ENCODE assay signal across 30 cellular contexts in genomic region chr12:132858727-132859266, GRCh38. TPM values are rescaled to one million over a fixed set of nuclear protein-coding genes. Genes with fewer than 3 reads are reported as not detected.
A peak's percentile ranks its signal among the peaks of the same experiment; 100 is the strongest.
DNase-seq lines count a peak whose midpoint lies in the region; ATAC-seq, FAIRE-seq and TF ChIP-seq lines count a peak whose summit lies in the region.
"Had no signal": no experiment of that assay in that cellular context is flagged by ENCODE, and none has a peak within 500 bp of the region (broad histone marks: within the 10 kb centered on the region; RNA-seq: fewer than 3 reads in every experiment).

No MANE protein-coding gene starts in this region.

- in situ Hi-C loops in K562 (cut with MboI) = no loop called here

- no peak for TF ChIP-seq POLR2A in K562 (conservative IDR thresholded peaks at IDR 0.05)

- no peaks in the 10 kb centered on the region for H4K20me1 ChIP-seq in K562 (replicated peaks; ENCODE audit: control insufficient read depth, insufficient read depth, low read length)

- WGBS in K562 (ENCODE audit: insufficient coverage, low coverage, missing lambda C conversion rate) = 95% methylated on average over 18 of the region's 18 CpGs

- no peak overlapping the region for H2AFZ ChIP-seq in K562 (ENCODE audit: low read depth, low read length)

- no peak overlapping the region for H3K4me3 ChIP-seq in left ventricle myocardium inferior
- H3K4me3 ChIP-seq in K562 = no peak overlapping the region
- H3K4me3 ChIP-seq in lower lobe of right lung = no peak overlapping the region
- H3K4me3 ChIP-seq: gastroesophageal sphincter, ovary, spleen, uterus had no signal

- H3K27ac ChIP-seq in left ventricle myocardium inferior (replicated peaks) (no peak overlapping the region), K562 (ENCODE audit: extremely low read depth, low read depth, low read length) (no peak overlapping the region), lower lobe of right lung (no peak overlapping the region)
- H3K27ac ChIP-seq: gastroesophageal sphincter, ovary, spleen, uterus had no signal

- CTCF ChIA-PET in K562 (lab: Yijun Ruan, JAX; ENCODE audit: low intra/inter-chr PET ratio) (no interaction called here), GM10248 (lab: Yijun Ruan, JAX) (no interaction called here)

- no peaks in the 10 kb centered on the region for H3K9me1 ChIP-seq in K562 (ENCODE audit: control insufficient read depth, insufficient read depth, low read length)

- H3K27me3 ChIP-seq in left ventricle myocardium inferior (ENCODE audit: low read depth) (no peaks in the 10 kb centered on the region), K562 (ENCODE audit: control insufficient read depth in 2 of 2, insufficient read depth in 2 of 2, low read length in 2 of 2) (no peaks in the 10 kb centered on the region), lower lobe of right lung (ENCODE audit: low read depth) (no peaks in the 10 kb centered on the region)
- H3K27me3 ChIP-seq: gastroesophageal sphincter, ovary, spleen, uterus had no signal

- H3K4me2 ChIP-seq in K562 (ENCODE audit: insufficient read depth, low read length) = no peak overlapping the region

- POLR2A ChIA-PET in K562 (lab: Yijun Ruan, JAX) (interaction anchor here (0.6 to 0.7 kb wide), 2 partner anchors 50 to 156 kb away, joined by 3 to 4 read pairs; no protein-coding TSS in a partner anchor), GM10248 (lab: Yijun Ruan, JAX) (no interaction called here)

- TF ChIP-seq RAD21 in K562 (CRISPR knock-in tag; conservative IDR thresholded peaks at IDR 0.05 in 1 of 2, IDR thresholded peaks at IDR 0.05 in 1 of 2) = no peak

- DNase-seq in Right ventricle myocardium inferior (ENCODE audit: missing footprints) (no peak), left ventricle myocardium inferior (no peak), K562 (ENCODE audit: extremely low read depth in 1 of 4, low spot score in 3 of 4) (no peak), lower lobe of right lung (no peak), ureter (ENCODE audit: low spot score) (peak; percentile 90), mucosa of gallbladder (ENCODE audit: low spot score) (no peak), NCI-H345 treated with DMSO at 0.1 percent for 48 hours (lab: John Stamatoyannopoulos, UW; ENCODE audit: unreplicated experiment) (no peak), GM10248 (ENCODE audit: extremely low spot score) (no peak)
- DNase-seq: activated CD4-positive, alpha-beta T cell treated with anti-CD3 and anti-CD28 coated beads for 36 hours; aorta; caudate nucleus; CD4-positive, CD25-positive, alpha-beta regulatory T cell; EL; endodermal cell; hippocampal formation; immature natural killer cell; KBM-7; MM.1S; NCI-H1417; NCI-H2081; NCI-H226; NCI-H748 treated with DMSO at 0.1 percent for 48 hours; ovary; spleen; uterus had no signal

- intact Hi-C loops in Right ventricle myocardium inferior (cut with DNase I) (no loop called here), left ventricle myocardium inferior (cut with micrococcal nuclease) (no loop called here), K562 (cut with micrococcal nuclease) (no loop called here), lower lobe of right lung (cut with DNase I) (no loop called here)

- no peaks in the 10 kb centered on the region for H3K9me3 ChIP-seq in left ventricle myocardium inferior (replicated peaks)
- no peaks in the 10 kb centered on the region for H3K9me3 ChIP-seq in K562 (replicated peaks; ENCODE audit: control insufficient read depth, insufficient read depth, low read depth, low read length)
- no peaks in the 10 kb centered on the region for H3K9me3 ChIP-seq in lower lobe of right lung
- H3K9me3 ChIP-seq: gastroesophageal sphincter, ovary, spleen, uterus had no signal

- H3K9ac ChIP-seq in K562 (ENCODE audit: insufficient read depth in 1 of 2, low read depth in 2 of 2, low read length in 2 of 2) = no peak overlapping the region

- TF ChIP-seq CTCF in left ventricle myocardium inferior (IDR thresholded peaks at IDR 0.05; ENCODE audit: borderline replicate concordance) (no peak), K562 (IDR thresholded peaks at IDR 0.05 in 2 of 3, conservative IDR thresholded peaks at IDR 0.05 in 1 of 3; ENCODE audit: insufficient read depth in 2 of 3, low read depth in 1 of 3, low read length in 3 of 3) (no peak), lower lobe of right lung (IDR thresholded peaks at IDR 0.05) (no peak), GM10248 (IDR thresholded peaks at IDR 0.05; ENCODE audit: control extremely low read depth, extremely low read depth, low read depth, missing control alignments) (no peak)

- ATAC-seq in Right ventricle myocardium inferior = peak; percentile 24
- no peak for ATAC-seq in K562
- peak; percentile 44 to 70 for ATAC-seq in lower lobe of right lung
- ATAC-seq: activated CD4-positive, alpha-beta T cell treated with anti-CD3 and anti-CD28 coated beads for 36 hours; gastroesophageal sphincter; HCT116; natural killer cell treated with Interleukin-12 subunit alpha and Interleukin-12 subunit beta and Interleukin-15 and Interleukin-18, amount 100 ng/mL, for 72 hours had no signal

- no peak for FAIRE-seq in K562 (lab: Jason Lieb, UNC)
- FAIRE-seq: D721Med, GM12891 had no signal

- no peaks in the 10 kb centered on the region for H3K79me2 ChIP-seq in K562 (ENCODE audit: control insufficient read depth, insufficient read depth, low read length)

- no peaks in the 10 kb centered on the region for H3K4me1 ChIP-seq in left ventricle myocardium inferior
- peaks cover 0 to 6% of the 10 kb centered on the region in 2 experiments; a peak in 1 of 5 replicates for H3K4me1 ChIP-seq in K562 (replicated peaks in 1 of 2; ENCODE audit: control insufficient read depth in 2 of 2, insufficient read depth in 2 of 2, low read length in 2 of 2)
- no peaks in the 10 kb centered on the region for H3K4me1 ChIP-seq in lower lobe of right lung
- H3K4me1 ChIP-seq: gastroesophageal sphincter, spleen, uterus had no signal

- TF ChIP-seq EP300 in K562 (IDR thresholded peaks at IDR 0.05; ENCODE audit: low read length) = no peak

- no TSS peak for BruUV-seq in K562 (replicated peaks; lab: Mats Ljungman, UMichigan)

- H3K36me3 ChIP-seq in left ventricle myocardium inferior = peaks cover 86% of the 10 kb centered on the region
- H3K36me3 ChIP-seq in K562 (ENCODE audit: control insufficient read depth, insufficient read depth, low read length) = peaks cover 60% of the 10 kb centered on the region
- H3K36me3 ChIP-seq in lower lobe of right lung = peaks cover 92% of the 10 kb centered on the region
- H3K36me3 ChIP-seq: ovary, uterus had no signal

TF ChIP-seq in K562, 482 proteins besides CTCF, POLR2A, EP300 and RAD21 (continues in another document):
- TF ChIP-seq SP2 (IDR thresholded peaks at IDR 0.05; ENCODE audit: extremely low read depth, low read depth, low read length, poor library complexity, severe bottlenecking) (no peak), POLR2G (IDR thresholded peaks at IDR 0.05; ENCODE audit: low read depth, low read length) (0 out of 2 replicates have a peak, but pooled peaks have one; percentile 17)

RNA-seq across cellular contexts. Expression of gene CHFR, which starts 28.6 kb away (rescaled TPM):
- 14.1 TPM for total RNA-seq in Right ventricle myocardium inferior
- total RNA-seq in left ventricle myocardium inferior = 14.4 TPM
- 247 and 420 TPM in 2 replicates for total RNA-seq in K562 (2011; cell fraction: chromatin; rRNA removed; ENCODE audit: low replicate concordance)
- 153 and 159 TPM in 2 replicates for total RNA-seq in K562 (2011; cell fraction: nucleolus; rRNA removed)
- total RNA-seq in K562 (2011; cell fraction: nucleoplasm; rRNA removed) = 192 and 220 TPM in 2 replicates
- 18.2 and 19.3 TPM in 2 replicates for total RNA-seq in K562 (2014; rRNA removed)
- total RNA-seq in K562 (2014; rRNA removed; fragmentation: Illumina TruSeq; extraction: Trizol) = 14.1 and 14.2 TPM in 2 replicates
- 12.7 and 15.5 TPM in 2 replicates for total RNA-seq in K562 (2015; rRNA removed; fragmentation: Illumina TruSeq; extraction: Trizol)
- total RNA-seq in K562 (2021) = 26.1 and 26.8 TPM in 2 replicates
- 32.5 and 33.9 TPM in 2 replicates for polyA plus RNA-seq in K562 (2011; rRNA removed)
- 31.7 and 36.8 TPM in 2 replicates for polyA plus RNA-seq in K562 (2011; cell fraction: cytosol; rRNA removed)
- 72.8 and 92.7 TPM in 2 replicates for polyA plus RNA-seq in K562 (2011; cell fraction: nucleus; rRNA removed)
- 15.8 and 25.4 TPM in 2 replicates for polyA plus RNA-seq in K562 (2012)
- 18.6 and 21.2 TPM in 2 replicates for polyA plus RNA-seq in K562 (2014; fragmentation: Illumina TruSeq; extraction: Trizol)
- under 1 TPM; 0.61 to 0.84 TPM for polyA plus RNA-seq in K562 (2014; fragmentation: Nextera tagmentation; extraction: Ambion mirVana)
- polyA plus RNA-seq in K562 (2014; rRNA removed) = 23.6 and 25.8 TPM in 2 replicates
- 34.2 and 40.4 TPM in 2 replicates for polyA minus RNA-seq in K562 (2011; rRNA and poly(A)+ RNA removed)
- 18.1 and 22.3 TPM in 2 replicates for polyA minus RNA-seq in K562 (2011; cell fraction: cytosol; rRNA and poly(A)+ RNA removed)
- 23.3 and 27.7 TPM in 2 replicates for polyA minus RNA-seq in K562 (2011; cell fraction: nucleus; rRNA and poly(A)+ RNA removed)
- total RNA-seq in lower lobe of right lung = 43.6 TPM
- total RNA-seq in ureter = 67.0 TPM
- total RNA-seq in mucosa of gallbladder = 35.2 TPM

RNA-seq across cellular contexts. Expression of gene GOLGA3, which starts 30.1 kb away (rescaled TPM):
- 26.5 TPM for total RNA-seq in Right ventricle myocardium inferior
- total RNA-seq in left ventricle myocardium inferior = 33.0 TPM
- total RNA-seq in K562 (2011; cell fraction: chromatin; rRNA removed; ENCODE audit: low replicate concordance) = 144 and 257 TPM in 2 replicates
- total RNA-seq in K562 (2011; cell fraction: nucleolus; rRNA removed) = 92.6 and 108 TPM in 2 replicates
- 87.7 and 106 TPM in 2 replicates for total RNA-seq in K562 (2011; cell fraction: nucleoplasm; rRNA removed)
- 36.1 and 38.7 TPM in 2 replicates for total RNA-seq in K562 (2014; rRNA removed)
- total RNA-seq in K562 (2014; rRNA removed; fragmentation: Illumina TruSeq; extraction: Trizol) = 17.0 and 19.0 TPM in 2 replicates
- total RNA-seq in K562 (2015; rRNA removed; fragmentation: Illumina TruSeq; extraction: Trizol) = 21.2 and 22.8 TPM in 2 replicates
- 41.7 and 48.1 TPM in 2 replicates for total RNA-seq in K562 (2021)
- polyA plus RNA-seq in K562 (2011; rRNA removed) = 15.0 and 20.2 TPM in 2 replicates
- 21.4 and 25.3 TPM in 2 replicates for polyA plus RNA-seq in K562 (2011; cell fraction: cytosol; rRNA removed)
- polyA plus RNA-seq in K562 (2011; cell fraction: nucleus; rRNA removed) = 38.5 and 43.6 TPM in 2 replicates
- polyA plus RNA-seq in K562 (2012) = 12.5 and 13.1 TPM in 2 replicates
- polyA plus RNA-seq in K562 (2014; fragmentation: Illumina TruSeq; extraction: Trizol) = 9.0 and 11.8 TPM in 2 replicates
- 1 to 10 TPM; 1.9 to 2.9 TPM for polyA plus RNA-seq in K562 (2014; fragmentation: Nextera tagmentation; extraction: Ambion mirVana)
- 18.4 and 18.6 TPM in 2 replicates for polyA plus RNA-seq in K562 (2014; rRNA removed)
- 26.2 and 28.2 TPM in 2 replicates for polyA minus RNA-seq in K562 (2011; rRNA and poly(A)+ RNA removed)
- 43.5 and 57.6 TPM in 2 replicates for polyA minus RNA-seq in K562 (2011; cell fraction: cytosol; rRNA and poly(A)+ RNA removed)
- polyA minus RNA-seq in K562 (2011; cell fraction: nucleus; rRNA and poly(A)+ RNA removed) = 18.7 and 48.9 TPM in 2 replicates
- 59.7 TPM for total RNA-seq in lower lobe of right lung
- total RNA-seq in ureter = 79.5 TPM
- 72.2 TPM for total RNA-seq in mucosa of gallbladder
